In genomic region chrX:153743608-153744209, GRCh38 we compare ENCODE assay signal across 10 cellular contexts. TPM values are rescaled to one million over a fixed set of nuclear protein-coding genes. Genes with fewer than 3 reads are reported as not detected.
DNase-seq lines count a peak whose midpoint lies in the region; TF ChIP-seq lines count a peak whose summit lies in the region.
"Not testable (repeated sequence)": the region's sequence is repeated elsewhere in the genome, so short reads cannot be mapped to it uniquely, and the experiment has no call there.
"Had no signal": no experiment of that assay in that cellular context is flagged by ENCODE, and none has a peak within 500 bp of the region (broad histone marks: within the 10 kb centered on the region; RNA-seq: fewer than 3 reads in every experiment).

No MANE protein-coding gene starts in this region.

- H3K9ac ChIP-seq in OCI-LY3 (ENCODE audit: low read length); mammary epithelial cell (ENCODE audit: insufficient read depth, low read length): not testable (repeated sequence)

- not testable (repeated sequence) for H3K36me3 ChIP-seq in OCI-LY3 (replicated peaks; ENCODE audit: low read depth, low read length); mammary epithelial cell (ENCODE audit: insufficient read depth, low read length); cardiac muscle cell; prostate gland

- H3K79me2 ChIP-seq in OCI-LY3 (ENCODE audit: low read length); mammary epithelial cell (ENCODE audit: insufficient read depth, low read length): not testable (repeated sequence)

- dilution Hi-C loops in mammary epithelial cell (cut with HindIII; ENCODE audit: low sequenced_read_pairs), result not testable (repeated sequence)

- H2AFZ ChIP-seq in OCI-LY3 (ENCODE audit: low read depth, low read length), result not testable (repeated sequence)
- H2AFZ ChIP-seq in mammary epithelial cell (ENCODE audit: low read depth, low read length), result peak overlapping the region; percentile 64

- not testable (repeated sequence) for TF ChIP-seq POLR2A in lower leg skin (IDR thresholded peaks at IDR 0.05); prostate gland (IDR thresholded peaks at IDR 0.05)

- H3K4me2 ChIP-seq in OCI-LY3 (ENCODE audit: low read length) (peak overlapping the region; percentile 50; the same call in 1 of the 2 replicates), mammary epithelial cell (ENCODE audit: insufficient read depth, low read depth, low read length) (peak overlapping the region; percentile 23)

- in situ Hi-C loops in mammary epithelial cell (cut with MboI; ENCODE audit: low sequenced_read_pairs in 2 of 2), result not testable (repeated sequence)

- TF ChIP-seq CTCF in OCI-LY3 (IDR thresholded peaks at IDR 0.05; ENCODE audit: low read depth, low read length); mammary epithelial cell (conservative IDR thresholded peaks at IDR 0.05 in 1 of 2, IDR thresholded peaks at IDR 0.05 in 1 of 2; ENCODE audit: extremely low read depth in 1 of 2, insufficient read depth in 1 of 2, low read depth in 1 of 2, low read length in 2 of 2); cardiac muscle cell (IDR thresholded peaks at IDR 0.05; ENCODE audit: low read depth, low read length); lower leg skin (IDR thresholded peaks at IDR 0.05); prostate gland (IDR thresholded peaks at IDR 0.05): not testable (repeated sequence)

- whole genome bisulfite sequencing in mammary epithelial cell (ENCODE audit: low coverage, missing lambda C conversion rate), result 49% methylated on average over 3 of the region's 29 CpGs
- 40 to 43% methylated on average over 4 to 9 of the region's 29 CpGs for WGBS in lower leg skin, 2 donors
- WGBS in prostate gland, result 44% methylated on average over 6 of the region's 29 CpGs

- H4K20me1 ChIP-seq in OCI-LY3 (ENCODE audit: insufficient read depth, low read length); mammary epithelial cell (ENCODE audit: insufficient read depth, low read length): not testable (repeated sequence)

- not testable (repeated sequence) for BruUV-seq in mammary epithelial cell (replicated peaks; lab: Mats Ljungman, UMichigan)

- intact Hi-C loops in mammary epithelial cell (cut with micrococcal nuclease); lower leg skin (cut with DNase I; ENCODE audit: low total_unique reads); prostate gland (cut with DNase I): not testable (repeated sequence)

- not testable (repeated sequence) for H3K9me3 ChIP-seq in OCI-LY3 (ENCODE audit: insufficient read depth, low read length); mammary epithelial cell (replicated peaks; ENCODE audit: insufficient read depth, low read length); cardiac muscle cell (ENCODE audit: low read depth); prostate gland

- not testable (repeated sequence) for H3K4me3 ChIP-seq in OCI-LY3 (ENCODE audit: low read length); mammary epithelial cell (replicated peaks in 1 of 3; ENCODE audit: insufficient read depth in 1 of 3, low read depth in 2 of 3, low read length in 3 of 3); cardiac muscle cell; lower leg skin (ENCODE audit: low read depth, poor library complexity, severe bottlenecking); prostate gland

- not testable (repeated sequence) for H3K27me3 ChIP-seq in OCI-LY3 (ENCODE audit: low read depth, low read length); mammary epithelial cell (ENCODE audit: insufficient read depth, low read length); cardiac muscle cell; prostate gland (replicated peaks; ENCODE audit: insufficient read depth)

- not testable (repeated sequence) for H3K27ac ChIP-seq in OCI-LY3 (ENCODE audit: low read length); mammary epithelial cell (ENCODE audit: insufficient read depth, low read depth, low read length)
- peak overlapping the region; percentile 60 for H3K27ac ChIP-seq in cardiac muscle cell
- peak overlapping the region in 1 of 2 donors; percentile 56 for H3K27ac ChIP-seq in prostate gland

- DNase-seq in DMS 273 (lab: John Stamatoyannopoulos, UW; ENCODE audit: unreplicated experiment), result peak; percentile 78
- DNase-seq in LoVo (ENCODE audit: low spot score), result peak; percentile 22
- not testable (repeated sequence) for DNase-seq in mammary epithelial cell
- peak; percentile 25 to 37 for DNase-seq in cardiac muscle cell (ENCODE audit: low read depth in 1 of 2, low spot score in 1 of 2)
- DNase-seq in lower leg skin (ENCODE audit: low spot score in 2 of 2), result peak; percentile 70 to 94
- peak; percentile 49 for DNase-seq in prostate gland (ENCODE audit: low spot score)
- DNase-seq in ureter (ENCODE audit: low spot score), result peak; percentile 81

- CTCF ChIA-PET in mammary epithelial cell (lab: Charles Lee; ENCODE audit: low non-redundant PET), result not testable (repeated sequence)

- H3K4me1 ChIP-seq in OCI-LY3 (ENCODE audit: low read length); prostate gland (replicated peaks): not testable (repeated sequence)
- peaks cover 21% of the 10 kb centered on the region for H3K4me1 ChIP-seq in mammary epithelial cell (ENCODE audit: insufficient read depth, low read length)
- H3K4me1 ChIP-seq in cardiac muscle cell (ENCODE audit: low read depth), result peaks cover 11% of the 10 kb centered on the region

RNA-seq across cellular contexts. Expression of gene ABCD1, which starts 19.1 kb away (rescaled TPM):
- total RNA-seq in mammary epithelial cell (1 to 10 TPM; 4.0 to 5.7 TPM), cardiac muscle cell (23.8 and 28.7 TPM in 2 replicates), lower leg skin (1 to 10 TPM; 5.0 to 9.3 (median 7.4) TPM), prostate gland (10 to 100 TPM in 1 of 2 donors, 1 to 10 TPM in 1; 9.7 to 97.8 TPM), ureter (15.1 TPM)
- polyA plus RNA-seq in mammary epithelial cell (1.7 TPM), cardiac muscle cell (14.6 and 15.3 TPM in 2 replicates)
- 22.6 TPM for polyA minus RNA-seq in mammary epithelial cell

RNA-seq across cellular contexts. Expression of gene BCAP31, which starts 19.5 kb away (rescaled TPM):
- 100 to 1,000 TPM; 156 to 277 TPM for total RNA-seq in mammary epithelial cell
- 256 TPM for polyA plus RNA-seq in mammary epithelial cell
- 371 TPM for polyA minus RNA-seq in mammary epithelial cell
- total RNA-seq in cardiac muscle cell, result 74.7 and 94.0 TPM in 2 replicates
- 189 and 269 TPM in 2 replicates for polyA plus RNA-seq in cardiac muscle cell
- total RNA-seq in lower leg skin, result 100 to 1,000 TPM; 139 to 210 (median 169) TPM
- total RNA-seq in prostate gland, result 100 to 1,000 TPM; 144 to 244 TPM
- total RNA-seq in ureter, result 315 TPM

RNA-seq across cellular contexts. Expression of gene PLXNB3, which starts 20.3 kb away (rescaled TPM):
- total RNA-seq in mammary epithelial cell, result 10 to 100 TPM; 15.2 to 24.6 TPM
- 12.0 TPM for polyA plus RNA-seq in mammary epithelial cell
- polyA minus RNA-seq in mammary epithelial cell, result 3.6 TPM
- 0.48 and 0.85 TPM in 2 replicates for total RNA-seq in cardiac muscle cell
- 0.34 and 1.4 TPM in 2 replicates for polyA plus RNA-seq in cardiac muscle cell
- 10 to 100 TPM; 10.9 to 21.9 (median 12.3) TPM for total RNA-seq in lower leg skin
- 10 to 100 TPM; 20.9 to 52.7 TPM for total RNA-seq in prostate gland
- total RNA-seq in ureter, result 42.8 TPM

RNA-seq across cellular contexts. Expression of gene SRPK3, which starts 37.1 kb away (rescaled TPM):
- total RNA-seq in mammary epithelial cell (under 1 TPM; 0.09 to 0.33 TPM), cardiac muscle cell (not detected in 2 replicates), lower leg skin (under 1 TPM in 3 of 4 donors, not detected in 1; 0.30 to 0.79 (median 0.36) TPM), prostate gland (1 to 10 TPM; 1.4 to 2.7 TPM), ureter (2.7 TPM)
- polyA plus RNA-seq in mammary epithelial cell (0.10 TPM), cardiac muscle cell (0.57 and 0.71 TPM in 2 replicates)
- not detected for polyA minus RNA-seq in mammary epithelial cell
- total RNA-seq: activated CD4-positive, alpha-beta T cell treated with anti-CD3 and anti-CD28 coated beads, Interleukin-2, amount 10 ng/mL, durations not matched to agents 7 days and 5 days; MCF 10A had no signal

RNA-seq across cellular contexts. Expression of gene IDH3G, which starts 50.5 kb away (rescaled TPM):
- total RNA-seq in mammary epithelial cell, result 10 to 100 TPM; 40.5 to 54.9 TPM
- polyA plus RNA-seq in mammary epithelial cell, result 89.3 TPM
- 76.4 TPM for polyA minus RNA-seq in mammary epithelial cell
- total RNA-seq in cardiac muscle cell, result 107 and 110 TPM in 2 replicates
- 99.8 and 146 TPM in 2 replicates for polyA plus RNA-seq in cardiac muscle cell
- total RNA-seq in lower leg skin, result 10 to 100 TPM; 66.2 to 94.8 (median 76.1) TPM
- total RNA-seq in prostate gland, result 100 to 1,000 TPM; 106 to 122 TPM
- 57.0 TPM for total RNA-seq in ureter
